Comparison of ENCODE assay signal across 1 cellular context in genomic region chrX:133254666-133255065, GRCh38.
TF ChIP-seq lines count a peak whose summit lies in the region.

No MANE protein-coding gene starts in this region.

TF ChIP-seq in IMR-90, 13 proteins besides CTCF, POLR2A, EP300 and RAD21 (continued from another document):
- TF ChIP-seq MXI1 (IDR thresholded peaks at IDR 0.05; ENCODE audit: borderline replicate concordance, low read depth, low read length): no peak
- no peak for TF ChIP-seq CEBPB (IDR thresholded peaks at IDR 0.05; ENCODE audit: low read depth, low read length)
- no peak for TF ChIP-seq CHD1 (IDR thresholded peaks at IDR 0.05; ENCODE audit: low read depth, low read length)
- no peak for TF ChIP-seq MAFK (IDR thresholded peaks at IDR 0.05; ENCODE audit: low read depth, low read length)
- TF ChIP-seq RFX5 (IDR thresholded peaks at IDR 0.05; ENCODE audit: low read depth, low read length): no peak
- TF ChIP-seq FOS (IDR thresholded peaks at IDR 0.05; ENCODE audit: low read depth, low read length): no peak
- TF ChIP-seq BHLHE40 (IDR thresholded peaks at IDR 0.05; ENCODE audit: low read depth, low read length): no peak
- TF ChIP-seq MAZ (IDR thresholded peaks at IDR 0.05; ENCODE audit: borderline replicate concordance, low read depth, low read length): no peak
